8 cellular contexts compared by ENCODE assay signal in genomic region chr14:101809671-101810514, GRCh38. TPM values are rescaled to one million over a fixed set of nuclear protein-coding genes. Genes with fewer than 3 reads are reported as not detected.
DNase-seq lines count a peak whose midpoint lies in the region; ATAC-seq and TF ChIP-seq lines count a peak whose summit lies in the region.

No MANE protein-coding gene starts in this region.

- H3K9me3 Mint-ChIP-seq in H9: no peaks in the 10 kb centered on the region; a peak in 1 of 5 replicates
- H3K9me3 Mint-ChIP-seq in natural killer cell treated with Interleukin-12 subunit alpha and Interleukin-12 subunit beta and Interleukin-15 and Interleukin-18, amount 100 ng/mL, for 72 hours: no peaks in the 10 kb centered on the region

- H3K23ac ChIP-seq in H9 (ENCODE audit: insufficient read length, low read depth, low read length): no peak overlapping the region

- H3K4me2 ChIP-seq in H9 (ENCODE audit: insufficient read depth, insufficient read length, low read length) (peak overlapping the region; percentile 74), Loucy (ENCODE audit: low read depth, low read length, poor library complexity, severe bottlenecking) (peak overlapping the region; percentile 99)

- H3K9me3 ChIP-seq in H9 (ENCODE audit: control insufficient read depth, low read depth, low read length): no peaks in the 10 kb centered on the region
- no peaks in the 10 kb centered on the region for H3K9me3 ChIP-seq in Loucy (ENCODE audit: insufficient read depth, low read depth, low read length)
- no peaks in the 10 kb centered on the region for H3K9me3 ChIP-seq in RWPE2 (ENCODE audit: severe bottlenecking)
- no peaks in the 10 kb centered on the region for H3K9me3 ChIP-seq in subcutaneous abdominal adipose tissue (ENCODE audit: control insufficient read depth in 5 of 5, low read length in 5 of 5)

- peak overlapping the region; percentile 96 for H3K4me3 ChIP-seq in Loucy (ENCODE audit: low read length, poor library complexity, severe bottlenecking)
- H3K4me3 ChIP-seq in RWPE2 (ENCODE audit: severe bottlenecking): peak overlapping the region; percentile 67
- peak overlapping the region; percentile 89 for H3K4me3 ChIP-seq in fibroblast of the aortic adventitia (ENCODE audit: low read depth, low read length)
- peak overlapping the region; percentile 82 to 99 (median 91) for H3K4me3 ChIP-seq in subcutaneous abdominal adipose tissue (ENCODE audit: low read depth in 1 of 5, low read length in 5 of 5)

- no peak overlapping the region for H2BK12ac ChIP-seq in H9 (ENCODE audit: insufficient read length, low read depth, low read length)

- DNase-seq in G401 (ENCODE audit: low spot score) (peak; percentile 94), H9 (peak; percentile 91), RWPE2 (ENCODE audit: low spot score) (peak; percentile 88), fibroblast of the aortic adventitia (ENCODE audit: low read depth) (peak; percentile 96)
- DNase-seq in activated effector memory CD4-positive, alpha-beta T cell treated with anti-CD3 and anti-CD28 coated beads, Interleukin-2, amount 50 U/mL, for 16 hours: peak; percentile 92
- peak; percentile 87 for DNase-seq in natural killer cell treated with Interleukin-12 subunit alpha and Interleukin-12 subunit beta and Interleukin-15 and Interleukin-18, amount 100 ng/mL, for 72 hours (ENCODE audit: low spot score)

- H3K4me1 ChIP-seq in H9 (ENCODE audit: insufficient read depth, low read length): no peaks in the 10 kb centered on the region
- H3K4me1 ChIP-seq in Loucy (ENCODE audit: insufficient read depth, low read length, poor library complexity, severe bottlenecking): peaks cover 52% of the 10 kb centered on the region
- H3K4me1 ChIP-seq in RWPE2 (ENCODE audit: insufficient read depth, poor library complexity, severe bottlenecking): peaks cover 16% of the 10 kb centered on the region
- peaks cover 0 to 40% (median 39%) of the 10 kb centered on the region in 5 donors for H3K4me1 ChIP-seq in subcutaneous abdominal adipose tissue (ENCODE audit: control insufficient read depth in 5 of 5, insufficient read depth in 5 of 5, low read length in 5 of 5)

- peaks cover 7% of the 10 kb centered on the region for H3K79me1 ChIP-seq in H9 (ENCODE audit: insufficient read depth, low read depth, low read length, poor library complexity, severe bottlenecking)

- H3K27me3 Mint-ChIP-seq in H9 (ENCODE audit: low read depth): no peaks in the 10 kb centered on the region
- no peaks in the 10 kb centered on the region for H3K27me3 Mint-ChIP-seq in natural killer cell treated with Interleukin-12 subunit alpha and Interleukin-12 subunit beta and Interleukin-15 and Interleukin-18, amount 100 ng/mL, for 72 hours

- no peak overlapping the region for H2BK15ac ChIP-seq in H9 (ENCODE audit: low read depth, low read length)

- H3K9ac ChIP-seq in H9 (ENCODE audit: extremely low read depth, insufficient read length, low read length): peak overlapping the region; percentile 99
- H3K9ac ChIP-seq in Loucy (ENCODE audit: low read depth, low read length, poor library complexity, severe bottlenecking): peak overlapping the region; percentile 98
- peak overlapping the region; percentile 77 to 94 (median 91) for H3K9ac ChIP-seq in subcutaneous abdominal adipose tissue (ENCODE audit: low read length in 5 of 5)

- TF ChIP-seq CTCF in H9 (conservative IDR thresholded peaks at IDR 0.05): no peak
- no peak for TF ChIP-seq CTCF in Loucy (conservative IDR thresholded peaks at IDR 0.05; ENCODE audit: low read length)
- TF ChIP-seq CTCF in RWPE2 (IDR thresholded peaks at IDR 0.05; ENCODE audit: poor library complexity, severe bottlenecking): no peak
- TF ChIP-seq CTCF in fibroblast of the aortic adventitia (IDR thresholded peaks at IDR 0.05; ENCODE audit: insufficient read depth, low read length): no peak

- peak overlapping the region; percentile 12 for H2BK5ac ChIP-seq in H9 (ENCODE audit: insufficient read length, low read length)

- peaks cover 6% of the 10 kb centered on the region for H3F3A ChIP-seq in Loucy (ENCODE audit: low read depth)

- peaks cover 18 to 36% of the 10 kb centered on the region in 2 experiments for H3K4me1 Mint-ChIP-seq in H9
- peaks cover 34 to 60% of the 10 kb centered on the region in 2 donors for H3K4me1 Mint-ChIP-seq in natural killer cell treated with Interleukin-12 subunit alpha and Interleukin-12 subunit beta and Interleukin-15 and Interleukin-18, amount 100 ng/mL, for 72 hours (ENCODE audit: low read depth in 2 of 2)

- H3K27ac ChIP-seq in H9 (ENCODE audit: insufficient read length, low read depth, low read length) (peak overlapping the region; percentile 94), RWPE2 (ENCODE audit: poor library complexity, severe bottlenecking) (peak overlapping the region; percentile 95), subcutaneous abdominal adipose tissue (ENCODE audit: low read depth, low read length) (peak overlapping the region; percentile 96)

- H3K4ac ChIP-seq in H9 (ENCODE audit: low read depth, low read length): peak overlapping the region; percentile 44; the same call in 1 of the 2 replicates

- no peak overlapping the region for H2AK5ac ChIP-seq in H9 (ENCODE audit: insufficient read length, low read length)

- H3K79me2 ChIP-seq in H9 (ENCODE audit: insufficient read depth, low read length) (peaks cover 31% of the 10 kb centered on the region), Loucy (ENCODE audit: insufficient read depth, low read length) (peaks cover 50% of the 10 kb centered on the region)

- H3K9me2 ChIP-seq in Loucy (replicated peaks; ENCODE audit: low read depth, low read length): no peaks in the 10 kb centered on the region

- no peak overlapping the region for H4K8ac ChIP-seq in H9 (replicated peaks; ENCODE audit: insufficient read length, low read depth, low read length)

- WGBS in H9 (ENCODE audit: extremely low coverage, insufficient read length, low lambda C conversion rate): no CpG with 5 or more reads among the region's 23 CpGs

- peak overlapping the region; percentile 14 for H4K91ac ChIP-seq in H9 (ENCODE audit: insufficient read length, low read depth, low read length)

- H2BK120ac ChIP-seq in H9 (ENCODE audit: low read depth, low read length, poor library complexity, severe bottlenecking): peak overlapping the region; percentile 95

- peak overlapping the region; percentile 87 to 92 for H3K4me3 Mint-ChIP-seq in H9
- peak overlapping the region; percentile 97 for H3K4me3 Mint-ChIP-seq in natural killer cell treated with Interleukin-12 subunit alpha and Interleukin-12 subunit beta and Interleukin-15 and Interleukin-18, amount 100 ng/mL, for 72 hours

- no peaks in the 10 kb centered on the region for H3K23me2 ChIP-seq in H9 (ENCODE audit: insufficient read length, low read depth, low read length, poor library complexity, severe bottlenecking)

- H3K36me3 ChIP-seq in Loucy (ENCODE audit: insufficient read depth, low read length): no peaks in the 10 kb centered on the region; the same call in 1 of the 2 replicates
- peaks cover 19% of the 10 kb centered on the region for H3K36me3 ChIP-seq in RWPE2 (ENCODE audit: low read depth)
- peaks cover 0 to 3% (median 0%) of the 10 kb centered on the region in 5 donors for H3K36me3 ChIP-seq in subcutaneous abdominal adipose tissue (ENCODE audit: control insufficient read depth in 5 of 5, insufficient read depth in 5 of 5, low read length in 5 of 5)

- H4K5ac ChIP-seq in H9 (ENCODE audit: insufficient read length, low read depth, low read length): peak overlapping the region; percentile 89

- peak overlapping the region; percentile 96 for H3K14ac ChIP-seq in H9 (ENCODE audit: insufficient read depth, low read length)

- no peak overlapping the region for H2BK20ac ChIP-seq in H9 (ENCODE audit: low read depth, low read length, poor library complexity, severe bottlenecking)

- no peaks in the 10 kb centered on the region for H4K20me1 ChIP-seq in H9 (ENCODE audit: control insufficient read depth, insufficient read depth, insufficient read length)
- H4K20me1 ChIP-seq in Loucy (ENCODE audit: insufficient read depth, low read length, poor library complexity, severe bottlenecking): peaks cover 46% of the 10 kb centered on the region

- in situ Hi-C loops in G401 (cut with HindIII; ENCODE audit: low sequenced_read_pairs): no loop called here

- H2AFZ ChIP-seq in H9 (ENCODE audit: low read length) (peak overlapping the region; percentile 78), Loucy (ENCODE audit: low read length) (peak overlapping the region; percentile 83)

- peak overlapping the region; percentile 99 to 100 (median 100) for H3K27ac Mint-ChIP-seq in H9
- H3K27ac Mint-ChIP-seq in natural killer cell treated with Interleukin-12 subunit alpha and Interleukin-12 subunit beta and Interleukin-15 and Interleukin-18, amount 100 ng/mL, for 72 hours: peak overlapping the region; percentile 96 to 99

- H3K56ac ChIP-seq in H9 (ENCODE audit: insufficient read length, low read depth, low read length): peak overlapping the region; percentile 88

- peak; percentile 93 for ATAC-seq in RWPE2 (ENCODE audit: low read depth)
- peak; percentile 95 to 96 for ATAC-seq in natural killer cell treated with Interleukin-12 subunit alpha and Interleukin-12 subunit beta and Interleukin-15 and Interleukin-18, amount 100 ng/mL, for 72 hours

- peaks cover 0 to 6% (median 4%) of the 10 kb centered on the region in 3 experiments; a peak in 2 of 7 replicates for H3K36me3 Mint-ChIP-seq in H9 (ENCODE audit: insufficient read depth in 1 of 3, low read depth in 3 of 3)
- peaks cover 5% of the 10 kb centered on the region for H3K36me3 Mint-ChIP-seq in natural killer cell treated with Interleukin-12 subunit alpha and Interleukin-12 subunit beta and Interleukin-15 and Interleukin-18, amount 100 ng/mL, for 72 hours

- H3K27me3 ChIP-seq in H9 (ENCODE audit: insufficient read depth, low read length) (no peaks in the 10 kb centered on the region), Loucy (ENCODE audit: insufficient read depth, low read length, poor library complexity, severe bottlenecking) (no peaks in the 10 kb centered on the region), RWPE2 (ENCODE audit: insufficient read depth, poor library complexity, severe bottlenecking) (no peaks in the 10 kb centered on the region), subcutaneous abdominal adipose tissue (ENCODE audit: control insufficient read depth in 5 of 5, insufficient read depth in 4 of 5, low read length in 5 of 5) (no peaks in the 10 kb centered on the region)

- peak overlapping the region; percentile 98 for H3T11ph ChIP-seq in H9 (ENCODE audit: low read length)

- H3K18ac ChIP-seq in H9 (ENCODE audit: insufficient read length, low read depth, low read length): peak overlapping the region; percentile 89

RNA-seq across cellular contexts. Expression of gene PPP2R5C, which starts 48.4 kb away (rescaled TPM):
- 93.7 and 118 TPM in 2 replicates for total RNA-seq in G401 (2014; rRNA removed; shearing (Covaris generic))
- total RNA-seq in H9 (2021) (92.8 and 93.0 TPM in 2 replicates), fibroblast of the aortic adventitia (ENCODE audit: low replicate concordance) (114 and 137 TPM in 2 replicates)
- 100 to 1,000 TPM; 149 to 210 TPM for total RNA-seq in natural killer cell treated with Interleukin-12 subunit alpha and Interleukin-12 subunit beta and Interleukin-15 and Interleukin-18, amount 100 ng/mL, for 72 hours

Comparison
In these comparisons a context has a peak if more than half of its experiments do, and no peak if none do; other contexts are left out.
1. Peak in every context shown above with its lines: DNase-seq, ATAC-seq, H3K4me3 ChIP-seq and H3K27ac ChIP-seq.